8 cellular contexts compared by ENCODE assay signal in the genomic region with DNA sequence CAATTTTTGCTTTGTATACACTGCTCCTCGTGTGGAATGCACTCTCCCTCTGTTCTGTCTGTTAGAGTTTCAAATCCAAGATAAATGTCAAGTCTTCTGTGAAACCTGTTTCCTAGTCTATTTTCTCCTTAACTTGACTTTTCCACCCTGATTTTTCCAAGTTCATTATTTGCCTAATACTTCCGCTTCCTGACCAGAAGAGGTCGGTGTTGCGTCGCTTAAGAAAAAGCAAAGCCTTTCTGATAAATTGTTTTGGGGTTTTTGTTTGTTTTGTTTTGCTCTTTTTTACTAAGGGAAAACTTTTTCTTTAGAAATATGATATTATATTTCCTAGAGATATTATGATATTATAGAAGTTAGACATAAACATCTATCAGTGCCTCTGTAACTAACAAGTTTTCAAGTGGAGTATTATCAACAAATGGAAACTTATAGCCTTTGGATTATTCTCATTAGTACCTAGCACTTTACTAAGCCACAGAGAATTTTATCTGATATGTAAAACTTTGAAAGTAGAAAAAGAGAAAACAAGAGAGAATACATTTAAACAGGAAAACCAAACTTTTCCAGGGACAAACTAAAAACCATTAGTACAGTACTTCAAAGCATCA. TPM values are rescaled to one million over a fixed set of nuclear protein-coding genes. Genes with fewer than 3 reads are reported as not detected.
DNase-seq lines count a peak whose midpoint lies in the region; ATAC-seq and TF ChIP-seq lines count a peak whose summit lies in the region.

No MANE protein-coding gene starts in this region.

- TF ChIP-seq CTCF in C4-2B (conservative IDR thresholded peaks at IDR 0.05): peak; percentile 94
- peak; percentile 72 for TF ChIP-seq CTCF in GM12873 (IDR thresholded peaks at IDR 0.05; ENCODE audit: insufficient read depth, low read depth, low read length, missing control alignments)

- ATAC-seq in HG02852 (IDR thresholded peaks at IDR 0.05; ENCODE audit: unreplicated experiment): no peak
- ATAC-seq in HG03457 (IDR thresholded peaks at IDR 0.05; ENCODE audit: unreplicated experiment): no peak

- no peak overlapping the region for H3K27ac ChIP-seq in C4-2B

- DNase-seq in NCI-H774 (lab: John Stamatoyannopoulos, UW): peak; percentile 18
- DNase-seq in cerebellar cortex (ENCODE audit: low spot score): peak; percentile 60
- DNase-seq in lung microvascular endothelial cell (ENCODE audit: low read depth in 2 of 2): peak; percentile 61 to 63
- no peak for DNase-seq in HuH-7.5 (ENCODE audit: low spot score)

RNA-seq across cellular contexts. Expression of a gene that starts 55.8 kb away (rescaled TPM):
- total RNA-seq in lung microvascular endothelial cell: 26.6 and 31.2 TPM in 2 replicates
